In the genomic region with DNA sequence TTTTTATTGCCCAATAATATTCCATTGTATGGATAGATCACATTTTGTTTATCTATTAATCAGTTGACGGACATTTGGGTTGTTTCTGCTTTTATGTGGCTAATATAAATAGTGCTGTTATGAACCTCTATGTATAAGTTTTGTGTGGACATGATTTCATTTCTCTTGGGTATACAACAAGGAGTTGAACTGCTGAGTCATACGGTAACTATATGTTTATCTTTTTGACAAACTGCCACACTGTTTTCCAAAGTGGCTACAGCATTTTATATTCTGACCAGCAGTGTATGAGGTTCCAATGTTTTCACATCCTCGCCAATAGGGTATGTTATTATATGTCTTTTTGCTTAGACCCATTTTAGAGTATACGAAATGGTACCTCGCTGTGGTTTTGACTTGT, we compare ENCODE assay signal across 25 cellular contexts.
"Had no signal": no experiment of that assay in that cellular context is flagged by ENCODE, and none has a peak within 500 bp of the region (broad histone marks: within the 10 kb centered on the region; RNA-seq: fewer than 3 reads in every experiment).

No MANE protein-coding gene starts in this region.

- H3K27me3 ChIP-seq: adrenal gland, ascending aorta, breast epithelium, pancreas, right atrium auricular region, thyroid gland had no signal

- H3K4me3 ChIP-seq: adrenal gland, ascending aorta, breast epithelium, pancreas, psoas muscle, right atrium auricular region, thyroid gland had no signal

- H3K4me3 Mint-ChIP-seq: activated T-helper 17 cell treated with anti-CD3 and anti-CD28 coated beads, Interleukin-2, amount 50 U/mL, for 72 hours; endodermal cell; memory B cell; nephron; WTC11 had no signal

- H3K27me3 Mint-ChIP-seq: activated T-helper 17 cell treated with anti-CD3 and anti-CD28 coated beads, Interleukin-2, amount 50 U/mL, for 72 hours; memory B cell had no signal

- H3K9me3 Mint-ChIP-seq: activated naive CD4-positive, alpha-beta T cell treated with anti-CD3 and anti-CD28 coated beads, Interleukin-2, amount 50 U/mL, for 72 hours; activated T-helper 17 cell treated with anti-CD3 and anti-CD28 coated beads, Interleukin-2, amount 50 U/mL, for 72 hours; endodermal cell; memory B cell; nephron; WTC11 had no signal

- H3K36me3 ChIP-seq: breast epithelium, pancreas had no signal

- H3K4me1 Mint-ChIP-seq: activated T-helper 17 cell treated with anti-CD3 and anti-CD28 coated beads, Interleukin-2, amount 50 U/mL, for 72 hours; endodermal cell; memory B cell; nephron had no signal

- H3K27ac Mint-ChIP-seq: activated naive CD4-positive, alpha-beta T cell treated with anti-CD3 and anti-CD28 coated beads, Interleukin-2, amount 50 U/mL, for 72 hours; activated T-helper 17 cell treated with anti-CD3 and anti-CD28 coated beads, Interleukin-2, amount 50 U/mL, for 72 hours; endodermal cell; memory B cell; nephron; WTC11 had no signal

- FAIRE-seq: islet of Langerhans had no signal

- H3K4me1 ChIP-seq: adrenal gland, ascending aorta, breast epithelium, pancreas, psoas muscle, right atrium auricular region had no signal

- H3K27ac ChIP-seq: adrenal gland, ascending aorta, breast epithelium, epithelial cell of prostate, pancreas, psoas muscle, right atrium auricular region, thyroid gland had no signal

- H3K9me3 ChIP-seq: adrenal gland, ascending aorta, breast epithelium, pancreas, psoas muscle, right atrium auricular region, thyroid gland had no signal

- ATAC-seq: activated naive CD4-positive, alpha-beta T cell treated with anti-CD3 and anti-CD28 coated beads, Interleukin-2, amount 50 U/mL, for 72 hours; activated T-helper 17 cell treated with anti-CD3 and anti-CD28 coated beads, Interleukin-2, amount 50 U/mL, for 72 hours; pancreas; psoas muscle; stimulated activated naive CD8-positive, alpha-beta T cell treated with anti-CD3 and anti-CD28 coated beads, Interleukin-15, Interleukin-2, amounts not matched to agents 100 U/mL and 50 U/mL, for 24 hours; WTC11 had no signal

- DNase-seq: activated T-cell treated with anti-CD3 and anti-CD28 coated beads, Interleukin-2, amount 50 U/mL, for 1 hour; adrenal gland; cortex of kidney; endodermal cell; foreskin melanocyte; glutamatergic neuron; hypothalamus; pancreas; psoas muscle; stimulated activated CD4-positive, alpha-beta T cell treated with anti-CD3 and anti-CD28 coated beads, Interleukin-12 subunit alpha, Interleukin-12 subunit beta, amount 100 ng/mL, for 4 hours; stimulated activated CD4-positive, alpha-beta T cell treated with anti-CD3 and anti-CD28 coated beads, Interleukin-4, amount 100 ng/mL, for 4 hours; stimulated activated naive CD8-positive, alpha-beta T cell treated with anti-CD3 and anti-CD28 coated beads, Interleukin-15, Interleukin-2, amounts not matched to agents 100 U/mL and 50 U/mL, for 24 hours; substantia nigra; T1000; thyroid gland had no signal
